ENCODE assay signal across 1 cellular context in genomic region chr2:190696792-190697398, GRCh38.
TF ChIP-seq lines count a peak whose summit lies in the region.

No MANE protein-coding gene starts in this region.

TF ChIP-seq in GM23338, 12 proteins besides CTCF, POLR2A, EP300 and RAD21:
- TF ChIP-seq ZNF462 (CRISPR knock-in tag; IDR thresholded peaks at IDR 0.05): peak; percentile 92
- no peak for TF ChIP-seq JUNB (IDR thresholded peaks at IDR 0.05; ENCODE audit: unreplicated experiment)
- TF ChIP-seq CREB1 (CRISPR knock-in tag; IDR thresholded peaks at IDR 0.05; ENCODE audit: low read depth): no peak
- TF ChIP-seq NANOG (IDR thresholded peaks at IDR 0.05; ENCODE audit: borderline replicate concordance): no peak
